Comparison of ENCODE assay signal across 10 cellular contexts in genomic region chr3:53513556-53514190, GRCh38. TPM values are rescaled to one million over a fixed set of nuclear protein-coding genes. Genes with fewer than 3 reads are reported as not detected.
A peak's percentile ranks its signal among the peaks of the same experiment; 100 is the strongest.
DNase-seq lines count a peak whose midpoint lies in the region; ATAC-seq and TF ChIP-seq lines count a peak whose summit lies in the region.
"Had no signal": no experiment of that assay in that cellular context is flagged by ENCODE, and none has a peak within 500 bp of the region (broad histone marks: within the 10 kb centered on the region; RNA-seq: fewer than 3 reads in every experiment).

No MANE protein-coding gene starts in this region.

- DNase-seq in SIG-M5 treated with dmso at 0.1 percent for 504 hours (lab: John Stamatoyannopoulos, UW; ENCODE audit: unreplicated experiment) (peak; percentile 23), SIG-M5 (lab: John Stamatoyannopoulos, UW) (no peak), NCI-H69 (lab: John Stamatoyannopoulos, UW) (no peak), immature natural killer cell (no peak)
- DNase-seq in activated effector memory CD4-positive, alpha-beta T cell treated with Interleukin-2 at 50 U/mL for 16 hours = no peak
- DNase-seq: NCI-H2171, retina had no signal

- H3K4me1 ChIP-seq in parathyroid adenoma = peaks cover 2% of the 10 kb centered on the region

- no peak overlapping the region for H3K4me3 Mint-ChIP-seq in immature natural killer cell

- H3K27me3 ChIP-seq in SU-DHL-6 (ENCODE audit: low read length) = no peaks in the 10 kb centered on the region
- H3K27me3 ChIP-seq in parathyroid adenoma (ENCODE audit: control insufficient read depth, insufficient read depth, low read length) = no peaks in the 10 kb centered on the region

- no peak overlapping the region for H3K4me2 ChIP-seq in SU-DHL-6 (ENCODE audit: low read depth, low read length, poor library complexity, severe bottlenecking)
- no peak overlapping the region for H3K4me2 ChIP-seq in parathyroid adenoma (ENCODE audit: low read length)

- peak; percentile 55 for ATAC-seq in HG02870 (IDR thresholded peaks at IDR 0.05; ENCODE audit: unreplicated experiment)

- TF ChIP-seq CTCF in SU-DHL-6 (IDR thresholded peaks at IDR 0.05; ENCODE audit: insufficient read depth, low read length, poor library complexity, severe bottlenecking) (peak; percentile 37), parathyroid adenoma (IDR thresholded peaks at IDR 0.05) (peak; percentile 20)

- no peak overlapping the region for H3K9ac ChIP-seq in SU-DHL-6 (ENCODE audit: low read length)
- H3K9ac ChIP-seq in parathyroid adenoma = no peak overlapping the region

- no peaks in the 10 kb centered on the region for H3K9me3 ChIP-seq in SU-DHL-6 (ENCODE audit: insufficient read depth, low read length)
- no peaks in the 10 kb centered on the region for H3K9me3 ChIP-seq in parathyroid adenoma (ENCODE audit: control insufficient read depth, low read length)

- no peak overlapping the region for H2AFZ ChIP-seq in SU-DHL-6 (ENCODE audit: low read depth, low read length, severe bottlenecking)
- H2AFZ ChIP-seq in parathyroid adenoma = no peak overlapping the region

- H3K36me3 ChIP-seq in SU-DHL-6 (ENCODE audit: low read length) (no peaks in the 10 kb centered on the region), parathyroid adenoma (ENCODE audit: control insufficient read depth, insufficient read depth, low read length) (no peaks in the 10 kb centered on the region)

- H3K27ac Mint-ChIP-seq in immature natural killer cell = no peak overlapping the region

- H3K4me3 ChIP-seq in SU-DHL-6 (ENCODE audit: insufficient read depth, low read length, poor library complexity, severe bottlenecking) = no peak overlapping the region
- no peak overlapping the region for H3K4me3 ChIP-seq in parathyroid adenoma (ENCODE audit: low read depth, low read length)

- no peaks in the 10 kb centered on the region for H3K79me2 ChIP-seq in SU-DHL-6 (ENCODE audit: insufficient read depth, low read length)
- H3K79me2 ChIP-seq in parathyroid adenoma = no peaks in the 10 kb centered on the region

- H3K9me3 Mint-ChIP-seq in immature natural killer cell = no peaks in the 10 kb centered on the region

- H3K9me2 ChIP-seq in SU-DHL-6 (replicated peaks; ENCODE audit: insufficient read depth, low read length) = no peaks in the 10 kb centered on the region

- no peaks in the 10 kb centered on the region for H3K4me1 Mint-ChIP-seq in immature natural killer cell

- no peaks in the 10 kb centered on the region for H3K36me3 Mint-ChIP-seq in immature natural killer cell

- no peaks in the 10 kb centered on the region for H3F3A ChIP-seq in SU-DHL-6 (ENCODE audit: insufficient read depth)

- H4K20me1 ChIP-seq in SU-DHL-6 (ENCODE audit: low read depth, low read length) = no peaks in the 10 kb centered on the region

- H3K27ac ChIP-seq in SU-DHL-6 (ENCODE audit: low read depth, low read length) = no peak overlapping the region
- no peak overlapping the region for H3K27ac ChIP-seq in parathyroid adenoma

- peaks cover 0 to 7% (median 7%) of the 10 kb centered on the region in 3 donors for H3K27me3 Mint-ChIP-seq in immature natural killer cell (ENCODE audit: low read depth in 3 of 3)

RNA-seq across cellular contexts. Expression of gene CACNA1D, which starts 19.3 kb away (rescaled TPM):
- not detected for polyA plus RNA-seq in immature natural killer cell
